7 cellular contexts compared by ENCODE assay signal in genomic region chr20:44966030-44966961, GRCh38. TPM values are rescaled to one million over a fixed set of nuclear protein-coding genes. Genes with fewer than 3 reads are reported as not detected.
DNase-seq lines count a peak whose midpoint lies in the region; ATAC-seq and TF ChIP-seq lines count a peak whose summit lies in the region.

Gene STK4 (plus strand): TSS chr20:44966512. CDS start chr20:44966569, 57 bp downstream.

- DNase-seq in NCI-H2029 (lab: John Stamatoyannopoulos, UW) (peak; percentile 93), T-helper 22 cell (ENCODE audit: low read depth) (peak; percentile 90), astrocyte of the cerebellum (ENCODE audit: low read depth) (peak; percentile 68), hepatocyte (ENCODE audit: low spot score) (peak; percentile 98), retinal pigment epithelial cell (ENCODE audit: low read depth) (peak; percentile 76)

- no peaks in the 10 kb centered on the region for H4K20me1 ChIP-seq in hepatocyte (ENCODE audit: insufficient read depth, poor library complexity, severe bottlenecking)

- TF ChIP-seq POLR2A in GM18505 (IDR thresholded peaks at IDR 0.05; ENCODE audit: borderline replicate concordance, extremely low read depth, insufficient read depth, insufficient read length), result peak; percentile 91

- peak within 1 kb of the TSS; percentile 95 for H2AFZ ChIP-seq in hepatocyte

- H3K4me3 ChIP-seq in astrocyte of the cerebellum (ENCODE audit: low read depth, low read length), result peak within 1 kb of the TSS; percentile 97
- H3K4me3 ChIP-seq in hepatocyte, result peak within 1 kb of the TSS; percentile 59
- H3K4me3 ChIP-seq in retinal pigment epithelial cell (ENCODE audit: low read length), result peak within 1 kb of the TSS; percentile 97

- in situ Hi-C loops in astrocyte of the cerebellum (cut with HindIII; ENCODE audit: low sequenced_read_pairs), result no loop called here

- H3K4me1 ChIP-seq in hepatocyte (ENCODE audit: insufficient read depth), result peaks cover 13% of the 10 kb centered on the region

- no peaks in the 10 kb centered on the region for H3K27me3 ChIP-seq in hepatocyte

- H3K9me3 ChIP-seq in hepatocyte (ENCODE audit: low read depth), result no peaks in the 10 kb centered on the region

- H3K27ac ChIP-seq in hepatocyte, result peak within 1 kb of the TSS; percentile 85

- peaks cover 44% of the 10 kb centered on the region for H3K79me2 ChIP-seq in hepatocyte

- H3K9me2 ChIP-seq in hepatocyte (replicated peaks; ENCODE audit: insufficient read depth), result no peaks in the 10 kb centered on the region

- 2% methylated on average over 65 of the region's 68 CpGs for WGBS in hepatocyte (ENCODE audit: low lambda C conversion rate, missing lambda C conversion rate)

- H3K36me3 ChIP-seq in hepatocyte (replicated peaks; ENCODE audit: insufficient read depth, low read depth), result no peaks in the 10 kb centered on the region

- peak within 1 kb of the TSS; percentile 84 for H3K4me2 ChIP-seq in hepatocyte

- ATAC-seq in GM18505 (IDR thresholded peaks at IDR 0.05; ENCODE audit: unreplicated experiment), result peak; percentile 77
- peak; percentile 50 for ATAC-seq in HG02973 (IDR thresholded peaks at IDR 0.05; ENCODE audit: unreplicated experiment)

- TF ChIP-seq CTCF in astrocyte of the cerebellum (IDR thresholded peaks at IDR 0.05; ENCODE audit: low read depth, low read length, missing control alignments) (peak; percentile 45), hepatocyte (IDR thresholded peaks at IDR 0.05; ENCODE audit: poor library complexity) (peak; percentile 41), retinal pigment epithelial cell (conservative IDR thresholded peaks at IDR 0.05; ENCODE audit: low read depth, low read length) (peak; percentile 44)

RNA-seq across cellular contexts. Expression of gene STK4, which starts in this region (rescaled TPM):
- 16.5 and 21.4 TPM in 2 replicates for total RNA-seq in hepatocyte
- 11.4 and 16.4 TPM in 2 replicates for polyA plus RNA-seq in hepatocyte

Comparison
In these comparisons a context has a peak if more than half of its experiments do, and no peak if none do; other contexts are left out.
1. Peak in every context shown above with its lines: DNase-seq, ATAC-seq, H3K4me3 ChIP-seq and H3K27ac ChIP-seq.